ENCODE assay signal across 1 cellular context in the genomic region with DNA sequence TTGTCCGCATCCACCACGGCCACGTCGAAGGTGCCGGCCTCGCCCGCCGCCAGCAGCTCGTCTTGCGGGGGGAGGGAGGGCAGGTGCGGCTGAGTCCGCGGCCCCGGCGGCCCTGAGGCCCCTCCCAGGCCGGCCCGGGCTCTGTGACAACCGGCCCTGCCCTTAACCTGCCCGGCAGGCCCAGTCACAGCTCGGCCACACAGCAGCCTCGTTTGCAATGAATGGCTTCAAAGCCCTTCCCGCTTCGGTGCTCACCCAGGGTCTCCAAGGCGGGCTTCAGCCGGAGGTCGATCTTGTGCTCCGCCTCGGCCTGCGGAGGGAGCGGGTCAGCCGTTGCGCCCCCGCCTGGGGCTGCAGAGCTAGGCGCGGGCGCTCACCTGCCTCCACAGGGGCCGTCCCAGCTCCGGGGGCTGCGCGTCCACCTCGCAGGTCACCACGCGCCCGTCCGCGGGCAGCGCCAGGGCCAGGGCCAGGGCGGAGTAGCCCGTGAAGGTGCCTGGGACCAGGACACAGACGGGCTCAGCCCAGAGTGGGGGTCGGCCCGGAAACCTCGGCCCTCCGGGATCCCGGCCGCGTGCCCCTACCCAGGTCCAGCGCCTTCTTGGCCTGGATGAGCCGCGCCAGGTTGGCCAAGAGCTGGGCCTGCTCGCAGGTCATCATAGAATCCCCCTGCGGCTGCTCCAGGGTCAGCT.
TF ChIP-seq lines count a peak whose summit lies in the region.

No MANE protein-coding gene starts in this region.

TF ChIP-seq in K562, 482 proteins besides CTCF, POLR2A, EP300 and RAD21 (continued from another document and continues in another):
- TF ChIP-seq, protein P1, sequence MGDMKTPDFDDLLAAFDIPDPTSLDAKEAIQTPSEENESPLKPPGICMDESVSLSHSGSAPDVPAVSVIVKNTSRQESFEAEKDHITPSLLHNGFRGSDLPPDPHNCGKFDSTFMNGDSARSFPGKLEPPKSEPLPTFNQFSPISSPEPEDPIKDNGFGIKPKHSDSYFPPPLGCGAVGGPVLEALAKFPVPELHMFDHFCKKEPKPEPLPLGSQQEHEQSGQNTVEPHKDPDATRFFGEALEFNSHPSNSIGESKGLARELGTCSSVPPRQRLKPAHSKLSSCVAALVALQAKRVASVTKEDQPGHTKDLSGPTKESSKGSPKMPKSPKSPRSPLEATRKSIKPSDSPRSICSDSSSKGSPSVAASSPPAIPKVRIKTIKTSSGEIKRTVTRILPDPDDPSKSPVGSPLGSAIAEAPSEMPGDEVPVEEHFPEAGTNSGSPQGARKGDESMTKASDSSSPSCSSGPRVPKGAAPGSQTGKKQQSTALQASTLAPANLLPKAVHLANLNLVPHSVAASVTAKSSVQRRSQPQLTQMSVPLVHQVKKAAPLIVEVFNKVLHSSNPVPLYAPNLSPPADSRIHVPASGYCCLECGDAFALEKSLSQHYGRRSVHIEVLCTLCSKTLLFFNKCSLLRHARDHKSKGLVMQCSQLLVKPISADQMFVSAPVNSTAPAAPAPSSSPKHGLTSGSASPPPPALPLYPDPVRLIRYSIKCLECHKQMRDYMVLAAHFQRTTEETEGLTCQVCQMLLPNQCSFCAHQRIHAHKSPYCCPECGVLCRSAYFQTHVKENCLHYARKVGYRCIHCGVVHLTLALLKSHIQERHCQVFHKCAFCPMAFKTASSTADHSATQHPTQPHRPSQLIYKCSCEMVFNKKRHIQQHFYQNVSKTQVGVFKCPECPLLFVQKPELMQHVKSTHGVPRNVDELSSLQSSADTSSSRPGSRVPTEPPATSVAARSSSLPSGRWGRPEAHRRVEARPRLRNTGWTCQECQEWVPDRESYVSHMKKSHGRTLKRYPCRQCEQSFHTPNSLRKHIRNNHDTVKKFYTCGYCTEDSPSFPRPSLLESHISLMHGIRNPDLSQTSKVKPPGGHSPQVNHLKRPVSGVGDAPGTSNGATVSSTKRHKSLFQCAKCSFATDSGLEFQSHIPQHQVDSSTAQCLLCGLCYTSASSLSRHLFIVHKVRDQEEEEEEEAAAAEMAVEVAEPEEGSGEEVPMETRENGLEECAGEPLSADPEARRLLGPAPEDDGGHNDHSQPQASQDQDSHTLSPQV (IDR thresholded peaks at IDR 0.05): peak; percentile 77; the same call in 1 of the 2 replicates
- TF ChIP-seq RFX7 (CRISPR knock-in tag; IDR thresholded peaks at IDR 0.05) (no peak), HDAC2 (IDR thresholded peaks at IDR 0.05) (no peak), GABPB1 (CRISPR knock-in tag; IDR thresholded peaks at IDR 0.05) (peak; percentile 32; the same call in 1 of the 2 replicates), ZNF23 (CRISPR knock-in tag; IDR thresholded peaks at IDR 0.05) (no peak), TAF1 (IDR thresholded peaks at IDR 0.05; ENCODE audit: control insufficient read depth, extremely low read depth, insufficient read depth, low read length, severe bottlenecking) (peak; percentile 37), BRCA1 (IDR thresholded peaks at IDR 0.05) (no peak), BRCA1 (CRISPR knock-in tag; IDR thresholded peaks at IDR 0.05) (0 out of 2 replicates have a peak, but pooled peaks have one; percentile 25), EP400 (IDR thresholded peaks at IDR 0.05) (no peak), ZNF175 (CRISPR knock-in tag; IDR thresholded peaks at IDR 0.05; ENCODE audit: low read depth) (no peak), DPF2 (IDR thresholded peaks at IDR 0.05) (no peak), CTBP1 (IDR thresholded peaks at IDR 0.05; ENCODE audit: borderline replicate concordance) (peak; percentile 76), CREM (IDR thresholded peaks at IDR 0.05; ENCODE audit: low read depth) (no peak), PHF8 (IDR thresholded peaks at IDR 0.05; ENCODE audit: borderline replicate concordance, low read length) (peak; percentile 50; the same call in 1 of the 2 replicates), SMARCA4 (IDR thresholded peaks at IDR 0.05) (no peak), MYNN (IDR thresholded peaks at IDR 0.05) (no peak), MYNN (CRISPR knock-in tag; IDR thresholded peaks at IDR 0.05) (no peak), KDM2B (CRISPR knock-in tag; IDR thresholded peaks at IDR 0.05) (peak; percentile 1; the same call in 1 of the 2 replicates), SRSF1 (IDR thresholded peaks at IDR 0.05; ENCODE audit: low read depth, low read length) (0 out of 2 replicates have a peak, but pooled peaks have one; percentile 60), RBM14 (IDR thresholded peaks at IDR 0.05; ENCODE audit: borderline replicate concordance, insufficient read depth, low read depth, low read length) (0 out of 2 replicates have a peak, but pooled peaks have one; percentile 5), MBD2 (IDR thresholded peaks at IDR 0.05; ENCODE audit: borderline replicate concordance, low read depth) (no peak), STAT5A (IDR thresholded peaks at IDR 0.05; ENCODE audit: borderline replicate concordance, low read length) (no peak), IRF2 (CRISPR knock-in tag; IDR thresholded peaks at IDR 0.05) (no peak), ZNF282 (CRISPR knock-in tag; IDR thresholded peaks at IDR 0.05) (no peak), MYBL2 (IDR thresholded peaks at IDR 0.05; ENCODE audit: low read depth) (no peak), MYBL2 (CRISPR knock-in tag; IDR thresholded peaks at IDR 0.05; ENCODE audit: borderline replicate concordance) (no peak), LCOR (CRISPR knock-in tag; IDR thresholded peaks at IDR 0.05) (0 out of 2 replicates have a peak, but pooled peaks have one; percentile 31), SOX6 (IDR thresholded peaks at IDR 0.05) (peak; percentile 24; the same call in 1 of the 2 replicates), ZSCAN29 (IDR thresholded peaks at IDR 0.05) (0 out of 2 replicates have a peak, but pooled peaks have one; percentile 47), TEAD1 (CRISPR knock-in tag; IDR thresholded peaks at IDR 0.05) (peak in 1 of 2 experiments; percentile 80; a peak in 2 of 4 replicates)
- TF ChIP-seq, protein P2, sequence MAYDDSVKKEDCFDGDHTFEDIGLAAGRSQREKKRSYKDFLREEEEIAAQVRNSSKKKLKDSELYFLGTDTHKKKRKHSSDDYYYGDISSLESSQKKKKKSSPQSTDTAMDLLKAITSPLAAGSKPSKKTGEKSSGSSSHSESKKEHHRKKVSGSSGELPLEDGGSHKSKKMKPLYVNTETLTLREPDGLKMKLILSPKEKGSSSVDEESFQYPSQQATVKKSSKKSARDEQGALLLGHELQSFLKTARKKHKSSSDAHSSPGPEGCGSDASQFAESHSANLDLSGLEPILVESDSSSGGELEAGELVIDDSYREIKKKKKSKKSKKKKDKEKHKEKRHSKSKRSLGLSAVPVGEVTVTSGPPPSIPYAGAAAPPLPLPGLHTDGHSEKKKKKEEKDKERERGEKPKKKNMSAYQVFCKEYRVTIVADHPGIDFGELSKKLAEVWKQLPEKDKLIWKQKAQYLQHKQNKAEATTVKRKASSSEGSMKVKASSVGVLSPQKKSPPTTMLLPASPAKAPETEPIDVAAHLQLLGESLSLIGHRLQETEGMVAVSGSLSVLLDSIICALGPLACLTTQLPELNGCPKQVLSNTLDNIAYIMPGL (CRISPR knock-in tag; IDR thresholded peaks at IDR 0.05): peak; percentile 61; the same call in 1 of the 2 replicates
- TF ChIP-seq, protein P3, sequence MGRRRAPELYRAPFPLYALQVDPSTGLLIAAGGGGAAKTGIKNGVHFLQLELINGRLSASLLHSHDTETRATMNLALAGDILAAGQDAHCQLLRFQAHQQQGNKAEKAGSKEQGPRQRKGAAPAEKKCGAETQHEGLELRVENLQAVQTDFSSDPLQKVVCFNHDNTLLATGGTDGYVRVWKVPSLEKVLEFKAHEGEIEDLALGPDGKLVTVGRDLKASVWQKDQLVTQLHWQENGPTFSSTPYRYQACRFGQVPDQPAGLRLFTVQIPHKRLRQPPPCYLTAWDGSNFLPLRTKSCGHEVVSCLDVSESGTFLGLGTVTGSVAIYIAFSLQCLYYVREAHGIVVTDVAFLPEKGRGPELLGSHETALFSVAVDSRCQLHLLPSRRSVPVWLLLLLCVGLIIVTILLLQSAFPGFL (CRISPR knock-in tag; IDR thresholded peaks at IDR 0.05): peak; percentile 85
- TF ChIP-seq, protein P4, sequence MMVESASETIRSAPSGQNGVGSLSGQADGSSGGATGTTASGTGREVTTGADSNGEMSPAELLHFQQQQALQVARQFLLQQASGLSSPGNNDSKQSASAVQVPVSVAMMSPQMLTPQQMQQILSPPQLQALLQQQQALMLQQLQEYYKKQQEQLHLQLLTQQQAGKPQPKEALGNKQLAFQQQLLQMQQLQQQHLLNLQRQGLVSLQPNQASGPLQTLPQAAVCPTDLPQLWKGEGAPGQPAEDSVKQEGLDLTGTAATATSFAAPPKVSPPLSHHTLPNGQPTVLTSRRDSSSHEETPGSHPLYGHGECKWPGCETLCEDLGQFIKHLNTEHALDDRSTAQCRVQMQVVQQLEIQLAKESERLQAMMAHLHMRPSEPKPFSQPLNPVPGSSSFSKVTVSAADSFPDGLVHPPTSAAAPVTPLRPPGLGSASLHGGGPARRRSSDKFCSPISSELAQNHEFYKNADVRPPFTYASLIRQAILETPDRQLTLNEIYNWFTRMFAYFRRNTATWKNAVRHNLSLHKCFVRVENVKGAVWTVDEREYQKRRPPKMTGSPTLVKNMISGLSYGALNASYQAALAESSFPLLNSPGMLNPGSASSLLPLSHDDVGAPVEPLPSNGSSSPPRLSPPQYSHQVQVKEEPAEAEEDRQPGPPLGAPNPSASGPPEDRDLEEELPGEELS (CRISPR knock-in tag; IDR thresholded peaks at IDR 0.05; ENCODE audit: borderline replicate concordance): peak; percentile 81
- TF ChIP-seq, protein P5, sequence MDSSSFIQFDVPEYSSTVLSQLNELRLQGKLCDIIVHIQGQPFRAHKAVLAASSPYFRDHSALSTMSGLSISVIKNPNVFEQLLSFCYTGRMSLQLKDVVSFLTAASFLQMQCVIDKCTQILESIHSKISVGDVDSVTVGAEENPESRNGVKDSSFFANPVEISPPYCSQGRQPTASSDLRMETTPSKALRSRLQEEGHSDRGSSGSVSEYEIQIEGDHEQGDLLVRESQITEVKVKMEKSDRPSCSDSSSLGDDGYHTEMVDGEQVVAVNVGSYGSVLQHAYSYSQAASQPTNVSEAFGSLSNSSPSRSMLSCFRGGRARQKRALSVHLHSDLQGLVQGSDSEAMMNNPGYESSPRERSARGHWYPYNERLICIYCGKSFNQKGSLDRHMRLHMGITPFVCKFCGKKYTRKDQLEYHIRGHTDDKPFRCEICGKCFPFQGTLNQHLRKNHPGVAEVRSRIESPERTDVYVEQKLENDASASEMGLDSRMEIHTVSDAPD (CRISPR knock-in tag; IDR thresholded peaks at IDR 0.05): no peak
- TF ChIP-seq, protein P6, sequence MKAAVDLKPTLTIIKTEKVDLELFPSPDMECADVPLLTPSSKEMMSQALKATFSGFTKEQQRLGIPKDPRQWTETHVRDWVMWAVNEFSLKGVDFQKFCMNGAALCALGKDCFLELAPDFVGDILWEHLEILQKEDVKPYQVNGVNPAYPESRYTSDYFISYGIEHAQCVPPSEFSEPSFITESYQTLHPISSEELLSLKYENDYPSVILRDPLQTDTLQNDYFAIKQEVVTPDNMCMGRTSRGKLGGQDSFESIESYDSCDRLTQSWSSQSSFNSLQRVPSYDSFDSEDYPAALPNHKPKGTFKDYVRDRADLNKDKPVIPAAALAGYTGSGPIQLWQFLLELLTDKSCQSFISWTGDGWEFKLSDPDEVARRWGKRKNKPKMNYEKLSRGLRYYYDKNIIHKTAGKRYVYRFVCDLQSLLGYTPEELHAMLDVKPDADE (conservative IDR thresholded peaks at IDR 0.05; ENCODE audit: control insufficient read depth, low read depth, low read length): 0 out of 2 replicates have a peak, but pooled peaks have one; percentile 27
- TF ChIP-seq, protein P7, sequence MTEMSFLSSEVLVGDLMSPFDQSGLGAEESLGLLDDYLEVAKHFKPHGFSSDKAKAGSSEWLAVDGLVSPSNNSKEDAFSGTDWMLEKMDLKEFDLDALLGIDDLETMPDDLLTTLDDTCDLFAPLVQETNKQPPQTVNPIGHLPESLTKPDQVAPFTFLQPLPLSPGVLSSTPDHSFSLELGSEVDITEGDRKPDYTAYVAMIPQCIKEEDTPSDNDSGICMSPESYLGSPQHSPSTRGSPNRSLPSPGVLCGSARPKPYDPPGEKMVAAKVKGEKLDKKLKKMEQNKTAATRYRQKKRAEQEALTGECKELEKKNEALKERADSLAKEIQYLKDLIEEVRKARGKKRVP (CRISPR knock-in tag; IDR thresholded peaks at IDR 0.05): no peak
- TF ChIP-seq, protein P8, sequence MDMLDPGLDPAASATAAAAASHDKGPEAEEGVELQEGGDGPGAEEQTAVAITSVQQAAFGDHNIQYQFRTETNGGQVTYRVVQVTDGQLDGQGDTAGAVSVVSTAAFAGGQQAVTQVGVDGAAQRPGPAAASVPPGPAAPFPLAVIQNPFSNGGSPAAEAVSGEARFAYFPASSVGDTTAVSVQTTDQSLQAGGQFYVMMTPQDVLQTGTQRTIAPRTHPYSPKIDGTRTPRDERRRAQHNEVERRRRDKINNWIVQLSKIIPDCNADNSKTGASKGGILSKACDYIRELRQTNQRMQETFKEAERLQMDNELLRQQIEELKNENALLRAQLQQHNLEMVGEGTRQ (CRISPR knock-in tag; IDR thresholded peaks at IDR 0.05): no peak; the same call in 1 of the 2 replicates
- TF ChIP-seq, protein P9, sequence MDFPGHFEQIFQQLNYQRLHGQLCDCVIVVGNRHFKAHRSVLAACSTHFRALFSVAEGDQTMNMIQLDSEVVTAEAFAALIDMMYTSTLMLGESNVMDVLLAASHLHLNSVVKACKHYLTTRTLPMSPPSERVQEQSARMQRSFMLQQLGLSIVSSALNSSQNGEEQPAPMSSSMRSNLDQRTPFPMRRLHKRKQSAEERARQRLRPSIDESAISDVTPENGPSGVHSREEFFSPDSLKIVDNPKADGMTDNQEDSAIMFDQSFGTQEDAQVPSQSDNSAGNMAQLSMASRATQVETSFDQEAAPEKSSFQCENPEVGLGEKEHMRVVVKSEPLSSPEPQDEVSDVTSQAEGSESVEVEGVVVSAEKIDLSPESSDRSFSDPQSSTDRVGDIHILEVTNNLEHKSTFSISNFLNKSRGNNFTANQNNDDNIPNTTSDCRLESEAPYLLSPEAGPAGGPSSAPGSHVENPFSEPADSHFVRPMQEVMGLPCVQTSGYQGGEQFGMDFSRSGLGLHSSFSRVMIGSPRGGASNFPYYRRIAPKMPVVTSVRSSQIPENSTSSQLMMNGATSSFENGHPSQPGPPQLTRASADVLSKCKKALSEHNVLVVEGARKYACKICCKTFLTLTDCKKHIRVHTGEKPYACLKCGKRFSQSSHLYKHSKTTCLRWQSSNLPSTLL (IDR thresholded peaks at IDR 0.05): no peak
- TF ChIP-seq, protein P10, sequence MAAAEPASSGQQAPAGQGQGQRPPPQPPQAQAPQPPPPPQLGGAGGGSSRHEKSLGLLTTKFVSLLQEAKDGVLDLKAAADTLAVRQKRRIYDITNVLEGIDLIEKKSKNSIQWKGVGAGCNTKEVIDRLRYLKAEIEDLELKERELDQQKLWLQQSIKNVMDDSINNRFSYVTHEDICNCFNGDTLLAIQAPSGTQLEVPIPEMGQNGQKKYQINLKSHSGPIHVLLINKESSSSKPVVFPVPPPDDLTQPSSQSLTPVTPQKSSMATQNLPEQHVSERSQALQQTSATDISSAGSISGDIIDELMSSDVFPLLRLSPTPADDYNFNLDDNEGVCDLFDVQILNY (CRISPR knock-in tag; IDR thresholded peaks at IDR 0.05): no peak
- TF ChIP-seq, protein P11, sequence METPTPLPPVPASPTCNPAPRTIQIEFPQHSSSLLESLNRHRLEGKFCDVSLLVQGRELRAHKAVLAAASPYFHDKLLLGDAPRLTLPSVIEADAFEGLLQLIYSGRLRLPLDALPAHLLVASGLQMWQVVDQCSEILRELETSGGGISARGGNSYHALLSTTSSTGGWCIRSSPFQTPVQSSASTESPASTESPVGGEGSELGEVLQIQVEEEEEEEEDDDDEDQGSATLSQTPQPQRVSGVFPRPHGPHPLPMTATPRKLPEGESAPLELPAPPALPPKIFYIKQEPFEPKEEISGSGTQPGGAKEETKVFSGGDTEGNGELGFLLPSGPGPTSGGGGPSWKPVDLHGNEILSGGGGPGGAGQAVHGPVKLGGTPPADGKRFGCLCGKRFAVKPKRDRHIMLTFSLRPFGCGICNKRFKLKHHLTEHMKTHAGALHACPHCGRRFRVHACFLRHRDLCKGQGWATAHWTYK (CRISPR knock-in tag; IDR thresholded peaks at IDR 0.05): no peak
